Comparison of ENCODE assay signal across 11 cellular contexts in genomic region chr12:96352161-96352835, GRCh38. TPM values are rescaled to one million over a fixed set of nuclear protein-coding genes. Genes with fewer than 3 reads are reported as not detected.
DNase-seq lines count a peak whose midpoint lies in the region; ATAC-seq and TF ChIP-seq lines count a peak whose summit lies in the region.
"Had no signal": no experiment of that assay in that cellular context is flagged by ENCODE, and none has a peak within 500 bp of the region (broad histone marks: within the 10 kb centered on the region; RNA-seq: fewer than 3 reads in every experiment).

No MANE protein-coding gene starts in this region.

- ATAC-seq in GM21529 (IDR thresholded peaks at IDR 0.05; ENCODE audit: unreplicated experiment) = peak; percentile 51
- peak; percentile 28 to 37 for ATAC-seq in stimulated activated naive B cell treated with anti-CD40 and anti-IgM and Interleukin-4, amounts not matched to agents 10 μg/mL and 1 μg/mL and 100 μg/mL, for 72 hours (replicated peaks)

- H3K4me1 Mint-ChIP-seq in stimulated activated naive B cell treated with anti-CD40 and anti-IgM and Interleukin-4, amounts not matched to agents 10 μg/mL and 1 μg/mL and 100 μg/mL, for 72 hours = peaks cover 40 to 70% of the 10 kb centered on the region in 2 donors
- H3K4me1 Mint-ChIP-seq in mesothelial cell of epicardium = peaks cover 19% of the 10 kb centered on the region

- peak overlapping the region; percentile 86 for H3K27ac Mint-ChIP-seq in stimulated activated naive B cell treated with anti-CD40 and anti-IgM and Interleukin-4, amounts not matched to agents 10 μg/mL and 1 μg/mL and 100 μg/mL, for 72 hours
- H3K27ac Mint-ChIP-seq in mesothelial cell of epicardium = no peak overlapping the region
- H3K27ac Mint-ChIP-seq: activated naive CD4-positive, alpha-beta T cell treated with anti-CD3 and anti-CD28 coated beads, Interleukin-2, amount 10 ng/mL, durations not matched to agents 7 days and 5 days had no signal

- peak overlapping the region in 1 of 2 donors; percentile 4 for H3K4me3 Mint-ChIP-seq in stimulated activated naive B cell treated with anti-CD40 and anti-IgM and Interleukin-4, amounts not matched to agents 10 μg/mL and 1 μg/mL and 100 μg/mL, for 72 hours
- H3K4me3 Mint-ChIP-seq in mesothelial cell of epicardium = no peak overlapping the region
- H3K4me3 Mint-ChIP-seq: activated naive CD4-positive, alpha-beta T cell treated with anti-CD3 and anti-CD28 coated beads, Interleukin-2, amount 10 ng/mL, durations not matched to agents 7 days and 5 days had no signal

- H3K36me3 Mint-ChIP-seq in stimulated activated naive B cell treated with anti-CD40 and anti-IgM and Interleukin-4, amounts not matched to agents 10 μg/mL and 1 μg/mL and 100 μg/mL, for 72 hours = peaks cover 0 to 4% of the 10 kb centered on the region in 2 donors
- H3K36me3 Mint-ChIP-seq in mesothelial cell of epicardium = peaks cover 5% of the 10 kb centered on the region

- TF ChIP-seq CTCF in mesothelial cell of epicardium (IDR thresholded peaks at IDR 0.05; ENCODE audit: unreplicated experiment) = no peak

- H3K9me3 Mint-ChIP-seq in stimulated activated naive B cell treated with anti-CD40 and anti-IgM and Interleukin-4, amounts not matched to agents 10 μg/mL and 1 μg/mL and 100 μg/mL, for 72 hours = no peaks in the 10 kb centered on the region
- peaks cover 15% of the 10 kb centered on the region for H3K9me3 Mint-ChIP-seq in mesothelial cell of epicardium
- H3K9me3 Mint-ChIP-seq: activated naive CD4-positive, alpha-beta T cell treated with anti-CD3 and anti-CD28 coated beads, Interleukin-2, amount 10 ng/mL, durations not matched to agents 7 days and 5 days had no signal

- DNase-seq in NCI-H524 (lab: John Stamatoyannopoulos, UW) (peak; percentile 33 to 70), globus pallidus (ENCODE audit: low spot score) (peak; percentile 45), mesothelial cell of epicardium (ENCODE audit: low spot score in 2 of 2, unreplicated experiment in 2 of 2) (no peak), dedifferentiated amniotic fluid mesenchymal stem cell (ENCODE audit: extremely low spot score) (no peak)
- no peak for DNase-seq in stimulated activated naive B cell treated with anti-CD40 and anti-IgM and Interleukin-4, amounts not matched to agents 10 μg/mL and 1 μg/mL and 100 μg/mL, for 72 hours
- DNase-seq in stimulated activated naive CD4-positive, alpha-beta T cell (lab: John Stamatoyannopoulos, UW) = no peak
- DNase-seq: activated CD4-positive, CD25-positive, alpha-beta regulatory T cell treated with anti-CD3 and anti-CD28 coated beads, Interleukin-2, amount 50 U/mL, for 72 hours; activated naive CD4-positive, alpha-beta T cell treated with anti-CD3 and anti-CD28 coated beads, Interleukin-2, amount 10 ng/mL, durations not matched to agents 7 days and 5 days; colonic mucosa; SHP77 had no signal

- H3K27me3 Mint-ChIP-seq in stimulated activated naive B cell treated with anti-CD40 and anti-IgM and Interleukin-4, amounts not matched to agents 10 μg/mL and 1 μg/mL and 100 μg/mL, for 72 hours = no peaks in the 10 kb centered on the region
- H3K27me3 Mint-ChIP-seq in mesothelial cell of epicardium (ENCODE audit: low read depth) = no peaks in the 10 kb centered on the region
- H3K27me3 Mint-ChIP-seq: activated naive CD4-positive, alpha-beta T cell treated with anti-CD3 and anti-CD28 coated beads, Interleukin-2, amount 10 ng/mL, durations not matched to agents 7 days and 5 days had no signal

RNA-seq across cellular contexts. Expression of gene CDK17, which starts 47.9 kb away (rescaled TPM):
- 38.9 to 40.5 TPM (median 39.1 TPM) in 3 replicates for total RNA-seq in mesothelial cell of epicardium

Comparison
In these comparisons a context has a peak if more than half of its experiments do, and no peak if none do; other contexts are left out.
1. DNase-seq: peak in NCI-H524 (2 of 2) and globus pallidus (single experiment); none in stimulated activated naive B cell treated with anti-CD40 and anti-IgM and Interleukin-4, amounts not matched to agents 10 μg/mL and 1 μg/mL and 100 μg/mL, for 72 hours (single experiment), mesothelial cell of epicardium (0 of 2), stimulated activated naive CD4-positive, alpha-beta T cell (0 of 6) and dedifferentiated amniotic fluid mesenchymal stem cell (single experiment).